Comparison of ENCODE assay signal across 19 cellular contexts in the genomic region with DNA sequence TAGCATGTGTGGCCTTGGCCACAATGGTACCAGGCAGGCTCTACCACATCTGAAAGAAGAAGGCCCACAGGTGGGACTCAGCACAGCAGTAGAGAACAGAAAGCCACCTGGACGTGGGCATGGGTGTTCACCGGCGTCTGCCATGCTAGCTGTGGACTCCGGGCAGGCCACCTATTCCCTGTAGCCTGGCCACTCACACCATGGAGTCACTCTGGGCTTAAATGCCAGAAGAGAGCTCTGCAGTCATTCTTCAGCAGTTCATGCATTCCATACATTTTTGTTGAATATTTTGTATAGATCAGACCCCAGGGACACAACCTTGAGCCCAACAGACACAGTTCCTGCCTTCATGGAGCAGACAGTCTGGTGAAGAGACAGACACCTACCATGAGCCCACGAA.
DNase-seq lines count a peak whose midpoint lies in the region; ATAC-seq and TF ChIP-seq lines count a peak whose summit lies in the region.
"Had no signal": no experiment of that assay in that cellular context is flagged by ENCODE, and none has a peak within 500 bp of the region (broad histone marks: within the 10 kb centered on the region; RNA-seq: fewer than 3 reads in every experiment).

No MANE protein-coding gene starts in this region.

- peaks cover 27% of the 10 kb centered on the region for H3K27me3 Mint-ChIP-seq in progenitor cell of endocrine pancreas
- H3K27me3 Mint-ChIP-seq: CD4-positive, CD25-positive, alpha-beta regulatory T cell had no signal

- H3K4me2 ChIP-seq in BLaER1 treated with 17β-estradiol and CSF1 and Interleukin-3, amounts not matched to agents 10 nM and 100 nM: peak overlapping the region; percentile 65 to 97 (median 80)

- POLR2A ChIA-PET in RWPE1 (lab: Yijun Ruan, JAX; ENCODE audit: low non-redundant PET): no interaction called here

- H3K36me3 Mint-ChIP-seq in progenitor cell of endocrine pancreas (ENCODE audit: insufficient read depth): peaks cover 8% of the 10 kb centered on the region

- H3K27ac ChIP-seq in BLaER1 treated with 17β-estradiol and CSF1 and Interleukin-3, amounts not matched to agents 10 nM and 100 nM: peak overlapping the region in 6 of 11 experiments; percentile 53 to 76 (median 68); a peak in 10 of 22 replicates
- H3K27ac ChIP-seq in RWPE1 (0 out of 2 replicates have a peak overlapping the region, but pooled peaks have one; percentile 5), uterus (no peak overlapping the region)

- no peaks in the 10 kb centered on the region for H3K4me1 Mint-ChIP-seq in progenitor cell of endocrine pancreas (ENCODE audit: low read depth)

- peaks cover 26 to 56% (median 31%) of the 10 kb centered on the region in 10 experiments for H3K4me1 ChIP-seq in BLaER1 treated with 17β-estradiol and CSF1 and Interleukin-3, amounts not matched to agents 10 nM and 100 nM
- no peaks in the 10 kb centered on the region for H3K4me1 ChIP-seq in uterus

- no peaks in the 10 kb centered on the region for H3K9me3 Mint-ChIP-seq in progenitor cell of endocrine pancreas (ENCODE audit: low read depth)
- H3K9me3 Mint-ChIP-seq: CD4-positive, CD25-positive, alpha-beta regulatory T cell had no signal

- peak overlapping the region in 1 of 11 experiments; percentile 54; a peak in 1 of 22 replicates for H3K9ac ChIP-seq in BLaER1 treated with 17β-estradiol and CSF1 and Interleukin-3, amounts not matched to agents 10 nM and 100 nM

- no peaks in the 10 kb centered on the region for H3K36me3 ChIP-seq in BLaER1 treated with 17β-estradiol and CSF1 and Interleukin-3, amounts not matched to agents 10 nM and 100 nM
- no peaks in the 10 kb centered on the region for H3K36me3 ChIP-seq in uterus
- H3K36me3 ChIP-seq: MG63 had no signal

- CTCF ChIA-PET in RWPE1 (lab: Yijun Ruan, JAX): no interaction called here

- TF ChIP-seq CTCF in RWPE1 (conservative IDR thresholded peaks at IDR 0.05; ENCODE audit: low read depth) (no peak), fibroblast of pulmonary artery (IDR thresholded peaks at IDR 0.05; ENCODE audit: low read length, missing control alignments) (no peak), progenitor cell of endocrine pancreas (IDR thresholded peaks at IDR 0.05; ENCODE audit: unreplicated experiment) (no peak), uterus (IDR thresholded peaks at IDR 0.05) (no peak)

- no peak for ATAC-seq in GM21717 (IDR thresholded peaks at IDR 0.05; ENCODE audit: unreplicated experiment)

- DNase-seq in RWPE1 (ENCODE audit: low spot score) (no peak), fibroblast of pulmonary artery (ENCODE audit: low read depth) (peak; percentile 3), progenitor cell of endocrine pancreas (ENCODE audit: low spot score, unreplicated experiment) (no peak), uterus (no peak), NCI-H1048 (lab: John Stamatoyannopoulos, UW) (no peak), T-helper 2 cell (no peak)
- DNase-seq: AML-193; CD4-positive, CD25-positive, alpha-beta regulatory T cell; GOT3; MG63; NCI-H1105; NCI-H1694 treated with DMSO at 0.1 percent for 48 hours; NCI-H2107; NCI-H226; NCI-H526 treated with DMSO at 0.1 percent for 48 hours; OCI-M1; RPMI8226 had no signal

- peaks cover 0 to 19% (median 7%) of the 10 kb centered on the region in 11 experiments; a peak in 11 of 22 replicates for H3K9me3 ChIP-seq in BLaER1 treated with 17β-estradiol and CSF1 and Interleukin-3, amounts not matched to agents 10 nM and 100 nM (replicated peaks in 1 of 11)
- no peaks in the 10 kb centered on the region for H3K9me3 ChIP-seq in uterus
- H3K9me3 ChIP-seq: MG63 had no signal

- H3K27me3 ChIP-seq in BLaER1 treated with 17β-estradiol and CSF1 and Interleukin-3, amounts not matched to agents 10 nM and 100 nM: no peaks in the 10 kb centered on the region
- no peaks in the 10 kb centered on the region for H3K27me3 ChIP-seq in uterus
- H3K27me3 ChIP-seq: MG63 had no signal

- H4K20me1 ChIP-seq in BLaER1 treated with 17β-estradiol and CSF1 and Interleukin-3, amounts not matched to agents 10 nM and 100 nM: no peaks in the 10 kb centered on the region; a peak in 1 of 22 replicates

- H3K27ac Mint-ChIP-seq in progenitor cell of endocrine pancreas: peak overlapping the region; percentile 71

- no peak overlapping the region for H3K4me3 Mint-ChIP-seq in progenitor cell of endocrine pancreas (ENCODE audit: low read depth)
- H3K4me3 Mint-ChIP-seq: CD4-positive, CD25-positive, alpha-beta regulatory T cell had no signal

- H3K4me3 ChIP-seq in BLaER1 treated with 17β-estradiol and CSF1 and Interleukin-3, amounts not matched to agents 10 nM and 100 nM: no peak overlapping the region
- H3K4me3 ChIP-seq in fibroblast of pulmonary artery (replicated peaks; ENCODE audit: low read depth, low read length) (no peak overlapping the region), uterus (no peak overlapping the region)
- H3K4me3 ChIP-seq: MG63 had no signal

- intact Hi-C loops in uterus (cut with DNase I; ENCODE audit: low total_unique reads): no loop called here

- TF ChIP-seq POLR2A in uterus (IDR thresholded peaks at IDR 0.05): no peak

Comparison
In these comparisons a context has a peak if more than half of its experiments do, and no peak if none do; other contexts are left out.
1. H3K27ac ChIP-seq: peak in BLaER1 treated with 17β-estradiol and CSF1 and Interleukin-3, amounts not matched to agents 10 nM and 100 nM (6 of 11) and RWPE1 (single experiment); none in uterus (0 of 2).